ENCODE assay signal across 19 cellular contexts in genomic region chrX:41353964-41354363, GRCh38.
"Had no signal": no experiment of that assay in that cellular context is flagged by ENCODE, and none has a peak within 500 bp of the region (broad histone marks: within the 10 kb centered on the region; RNA-seq: fewer than 3 reads in every experiment).

No MANE protein-coding gene starts in this region.

- H3K27ac ChIP-seq: coronary artery, esophagus muscularis mucosa, gastrocnemius medialis, heart right ventricle, ovary, right atrium auricular region, sigmoid colon, skin epidermis had no signal

- H3K4me1 Mint-ChIP-seq: neural crest cell had no signal

- ATAC-seq: gastrocnemius medialis; heart right ventricle; stimulated activated naive B cell treated with anti-CD40 and anti-IgM and Interleukin-4, amounts not matched to agents 10 μg/mL and 1 μg/mL and 100 μg/mL, for 72 hours had no signal

- H3K4me3 ChIP-seq: coronary artery, esophagus muscularis mucosa, gastrocnemius medialis, heart right ventricle, ovary, right atrium auricular region, sigmoid colon, skin epidermis had no signal

- DNase-seq: effector CD4-positive, alpha-beta T cell; gastrocnemius medialis; heart right ventricle; hypothalamus; kidney glomerular epithelial cell; mesendoderm; ovary; sigmoid colon; stimulated activated CD4-positive, alpha-beta T cell treated with anti-CD3 and anti-CD28 coated beads, Interleukin-2, amount 100 ng/mL, for 24 hours; stimulated activated CD4-positive, alpha-beta T cell treated with anti-CD3 and anti-CD28 coated beads, Interleukin-4, amount 100 ng/mL, for 4 hours; stimulated activated naive B cell treated with anti-CD40 and anti-IgM and Interleukin-4, amounts not matched to agents 10 μg/mL and 1 μg/mL and 100 μg/mL, for 72 hours had no signal

- H3K9me3 Mint-ChIP-seq: naive thymus-derived CD8-positive, alpha-beta T cell; stimulated activated naive B cell treated with anti-CD40 and anti-IgM and Interleukin-4, amounts not matched to agents 10 μg/mL and 1 μg/mL and 100 μg/mL, for 72 hours had no signal

- FAIRE-seq: endometrium, islet of Langerhans had no signal

- H3K4me3 Mint-ChIP-seq: neural crest cell; stimulated activated naive B cell treated with anti-CD40 and anti-IgM and Interleukin-4, amounts not matched to agents 10 μg/mL and 1 μg/mL and 100 μg/mL, for 72 hours had no signal

- H3K27ac Mint-ChIP-seq: stimulated activated naive B cell treated with anti-CD40 and anti-IgM and Interleukin-4, amounts not matched to agents 10 μg/mL and 1 μg/mL and 100 μg/mL, for 72 hours had no signal

- H3K9me3 ChIP-seq: esophagus muscularis mucosa, gastrocnemius medialis, heart right ventricle, ovary, right atrium auricular region, sigmoid colon had no signal

- H3K27me3 ChIP-seq: esophagus muscularis mucosa, gastrocnemius medialis, heart right ventricle, ovary, right atrium auricular region, sigmoid colon had no signal

- H3K36me3 ChIP-seq: ovary had no signal

- H3K27me3 Mint-ChIP-seq: naive thymus-derived CD8-positive, alpha-beta T cell; stimulated activated naive B cell treated with anti-CD40 and anti-IgM and Interleukin-4, amounts not matched to agents 10 μg/mL and 1 μg/mL and 100 μg/mL, for 72 hours had no signal
